1 cellular context compared by ENCODE assay signal in genomic region chr7:8290645-8291308, GRCh38.
A peak's percentile ranks its signal among the peaks of the same experiment; 100 is the strongest.
TF ChIP-seq lines count a peak whose summit lies in the region.

No MANE protein-coding gene starts in this region.

TF ChIP-seq in SK-N-SH treated with all-trans-retinoic acid at 6 μM for 48 hours, 23 proteins besides CTCF, POLR2A, EP300 and RAD21 (continued from another document):
- TF ChIP-seq, protein P1, sequence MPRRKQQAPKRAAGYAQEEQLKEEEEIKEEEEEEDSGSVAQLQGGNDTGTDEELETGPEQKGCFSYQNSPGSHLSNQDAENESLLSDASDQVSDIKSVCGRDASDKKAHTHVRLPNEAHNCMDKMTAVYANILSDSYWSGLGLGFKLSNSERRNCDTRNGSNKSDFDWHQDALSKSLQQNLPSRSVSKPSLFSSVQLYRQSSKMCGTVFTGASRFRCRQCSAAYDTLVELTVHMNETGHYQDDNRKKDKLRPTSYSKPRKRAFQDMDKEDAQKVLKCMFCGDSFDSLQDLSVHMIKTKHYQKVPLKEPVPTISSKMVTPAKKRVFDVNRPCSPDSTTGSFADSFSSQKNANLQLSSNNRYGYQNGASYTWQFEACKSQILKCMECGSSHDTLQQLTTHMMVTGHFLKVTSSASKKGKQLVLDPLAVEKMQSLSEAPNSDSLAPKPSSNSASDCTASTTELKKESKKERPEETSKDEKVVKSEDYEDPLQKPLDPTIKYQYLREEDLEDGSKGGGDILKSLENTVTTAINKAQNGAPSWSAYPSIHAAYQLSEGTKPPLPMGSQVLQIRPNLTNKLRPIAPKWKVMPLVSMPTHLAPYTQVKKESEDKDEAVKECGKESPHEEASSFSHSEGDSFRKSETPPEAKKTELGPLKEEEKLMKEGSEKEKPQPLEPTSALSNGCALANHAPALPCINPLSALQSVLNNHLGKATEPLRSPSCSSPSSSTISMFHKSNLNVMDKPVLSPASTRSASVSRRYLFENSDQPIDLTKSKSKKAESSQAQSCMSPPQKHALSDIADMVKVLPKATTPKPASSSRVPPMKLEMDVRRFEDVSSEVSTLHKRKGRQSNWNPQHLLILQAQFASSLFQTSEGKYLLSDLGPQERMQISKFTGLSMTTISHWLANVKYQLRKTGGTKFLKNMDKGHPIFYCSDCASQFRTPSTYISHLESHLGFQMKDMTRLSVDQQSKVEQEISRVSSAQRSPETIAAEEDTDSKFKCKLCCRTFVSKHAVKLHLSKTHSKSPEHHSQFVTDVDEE (CRISPR knock-in tag; IDR thresholded peaks at IDR 0.05): peak; percentile 98
- TF ChIP-seq CSRNP3 (CRISPR knock-in tag; IDR thresholded peaks at IDR 0.05) (peak; percentile 81; the same call in 1 of the 2 replicates), CSDC2 (CRISPR knock-in tag; IDR thresholded peaks at IDR 0.05) (no peak), OSR1 (CRISPR knock-in tag; IDR thresholded peaks at IDR 0.05) (no peak)
